Comparison of ENCODE assay signal across 9 cellular contexts in the genomic region with DNA sequence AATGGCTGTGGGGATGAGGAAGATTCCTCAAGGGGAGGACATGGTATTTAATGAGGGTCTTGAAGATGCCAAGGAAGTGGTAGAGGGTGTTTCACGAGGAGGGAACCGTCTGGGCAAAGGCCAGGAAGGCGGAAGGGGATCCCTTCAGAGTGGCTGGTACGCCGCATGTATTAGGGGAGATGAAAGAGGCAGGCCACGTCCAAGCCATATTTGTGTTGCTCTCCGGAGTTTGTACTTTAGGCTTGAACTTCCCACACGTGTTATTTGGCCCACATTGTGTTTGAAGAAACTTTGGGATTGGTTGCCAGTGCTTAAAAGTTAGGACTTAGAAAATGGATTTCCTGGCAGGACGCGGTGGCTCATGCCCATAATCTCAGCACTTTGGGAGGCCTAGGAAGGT. TPM values are rescaled to one million over a fixed set of nuclear protein-coding genes. Genes with fewer than 3 reads are reported as not detected.
DNase-seq lines count a peak whose midpoint lies in the region; ATAC-seq, FAIRE-seq and TF ChIP-seq lines count a peak whose summit lies in the region.
"Had no signal": no experiment of that assay in that cellular context is flagged by ENCODE, and none has a peak within 500 bp of the region (broad histone marks: within the 10 kb centered on the region; RNA-seq: fewer than 3 reads in every experiment).

No MANE protein-coding gene starts in this region.

- DNase-seq in heart left ventricle (no peak), cardiac septum (ENCODE audit: low spot score) (no peak), astrocyte (ENCODE audit: low read depth) (no peak), lung (ENCODE audit: low spot score) (no peak), upper lobe of right lung (no peak), D721Med (ENCODE audit: insufficient read length, low spot score) (no peak), A172 (ENCODE audit: low spot score) (no peak)

- H3K79me2 ChIP-seq in astrocyte (ENCODE audit: insufficient read depth, low read length), result peaks cover 44% of the 10 kb centered on the region

- H3K27ac Mint-ChIP-seq in astrocyte (ENCODE audit: unreplicated experiment), result peak overlapping the region; percentile 76

- no peak for ATAC-seq in heart left ventricle
- no peak for ATAC-seq in lung (ENCODE audit: insufficient read depth, low FRiP score)
- ATAC-seq in upper lobe of right lung, result no peak
- no peak for ATAC-seq in HG02852 (IDR thresholded peaks at IDR 0.05; ENCODE audit: unreplicated experiment)

- TF ChIP-seq POLR2A in heart left ventricle (IDR thresholded peaks at IDR 0.05), result no peak

- no peaks in the 10 kb centered on the region for H3K27me3 ChIP-seq in heart left ventricle
- no peaks in the 10 kb centered on the region for H3K27me3 ChIP-seq in astrocyte (ENCODE audit: insufficient read depth, low read length)
- no peaks in the 10 kb centered on the region for H3K27me3 ChIP-seq in lung (ENCODE audit: control insufficient read depth, insufficient read depth)
- H3K27me3 ChIP-seq in upper lobe of right lung, result no peaks in the 10 kb centered on the region

- H3K9ac ChIP-seq in astrocyte (ENCODE audit: low read length), result peak overlapping the region; percentile 86

- H3K4me1 Mint-ChIP-seq in astrocyte (ENCODE audit: low read depth, unreplicated experiment), result peaks cover 2% of the 10 kb centered on the region

- WGBS in heart left ventricle, 4 donors, result 57 to 68% (median 59%) methylated on average over 10 of the region's 10 CpGs
- 50 to 65% methylated on average over 10 of the region's 10 CpGs for WGBS in lung, 2 donors

- peaks cover 12% of the 10 kb centered on the region for H4K20me1 ChIP-seq in astrocyte (ENCODE audit: insufficient read depth, low read length)

- H3K36me3 Mint-ChIP-seq in astrocyte (ENCODE audit: low read depth, unreplicated experiment), result peaks cover 3% of the 10 kb centered on the region

- peak overlapping the region in 11 of 12 donors; percentile 46 to 94 (median 75) for H3K4me3 ChIP-seq in heart left ventricle
- H3K4me3 ChIP-seq in astrocyte (ENCODE audit: insufficient read depth, low read depth, low read length), result peak overlapping the region; percentile 87
- H3K4me3 ChIP-seq in lung, result no peak overlapping the region
- peak overlapping the region; percentile 78 for H3K4me3 ChIP-seq in upper lobe of right lung

- peak overlapping the region; percentile 97 for H3K4me3 Mint-ChIP-seq in astrocyte (ENCODE audit: unreplicated experiment)

- TF ChIP-seq CTCF in heart left ventricle (IDR thresholded peaks at IDR 0.05) (no peak), astrocyte (IDR thresholded peaks at IDR 0.05; ENCODE audit: insufficient read depth, low read depth, low read length) (no peak), lung (IDR thresholded peaks at IDR 0.05; ENCODE audit: control extremely low read depth, extremely low read depth) (no peak), upper lobe of right lung (IDR thresholded peaks at IDR 0.05) (no peak), D721Med (IDR thresholded peaks at IDR 0.05; ENCODE audit: insufficient read depth, missing control alignments) (no peak)

- peak overlapping the region; percentile 95 for H3K4me2 ChIP-seq in astrocyte (ENCODE audit: low read length)

- intact Hi-C loops in heart left ventricle (cut with DNase I) (loop anchor here in 2 of 10 donors (5.0 kb wide), 2 partner anchors 156 to 161 kb away; no protein-coding TSS in a partner anchor), cardiac septum (cut with DNase I) (loop anchor here (5.0 kb wide), 1 partner anchor 156 kb away; no protein-coding TSS in a partner anchor), upper lobe of right lung (cut with DNase I) (no loop called here)

- no peaks in the 10 kb centered on the region for H3K36me3 ChIP-seq in heart left ventricle
- peaks cover 2% of the 10 kb centered on the region for H3K36me3 ChIP-seq in astrocyte (ENCODE audit: insufficient read depth, low read length)
- no peaks in the 10 kb centered on the region for H3K36me3 ChIP-seq in lung (ENCODE audit: control insufficient read depth in 2 of 2, insufficient read depth in 2 of 2, low read length in 2 of 2)
- H3K36me3 ChIP-seq in upper lobe of right lung, result no peaks in the 10 kb centered on the region

- no peaks in the 10 kb centered on the region for H3K27me3 Mint-ChIP-seq in astrocyte (ENCODE audit: low read depth, unreplicated experiment)

- FAIRE-seq in astrocyte (lab: Jason Lieb, UNC), result no peak
- FAIRE-seq in D721Med (lab: Jason Lieb, UNC), result no peak

- H2AFZ ChIP-seq in astrocyte (ENCODE audit: low read depth, low read length), result peak overlapping the region; percentile 93

- H3K9me3 Mint-ChIP-seq in astrocyte (ENCODE audit: unreplicated experiment), result no peaks in the 10 kb centered on the region

- H3K27ac ChIP-seq in heart left ventricle (peak overlapping the region in 11 of 12 donors; percentile 82 to 95 (median 90)), astrocyte (ENCODE audit: low read depth, low read length) (no peak overlapping the region), lung (ENCODE audit: low read depth in 1 of 2, low read length in 1 of 2) (peak overlapping the region; percentile 88 to 95), upper lobe of right lung (peak overlapping the region; percentile 85)

- H3K4me1 ChIP-seq in heart left ventricle, result peaks cover 0 to 22% (median 7%) of the 10 kb centered on the region in 12 donors
- H3K4me1 ChIP-seq in astrocyte (ENCODE audit: insufficient read depth, low read length), result peaks cover 6% of the 10 kb centered on the region
- H3K4me1 ChIP-seq in lung (ENCODE audit: control insufficient read depth in 2 of 2, insufficient read depth in 2 of 2, low read length in 2 of 2), result peaks cover 4 to 7% of the 10 kb centered on the region in 2 donors
- peaks cover 11% of the 10 kb centered on the region for H3K4me1 ChIP-seq in upper lobe of right lung

- no peaks in the 10 kb centered on the region for H3K9me3 ChIP-seq in heart left ventricle
- H3K9me3 ChIP-seq in astrocyte (ENCODE audit: insufficient read depth, low read depth, low read length), result no peaks in the 10 kb centered on the region
- no peaks in the 10 kb centered on the region for H3K9me3 ChIP-seq in lung (ENCODE audit: control insufficient read depth in 2 of 2, insufficient read depth in 1 of 2, low read length in 1 of 2)
- no peaks in the 10 kb centered on the region for H3K9me3 ChIP-seq in upper lobe of right lung

RNA-seq across cellular contexts. Expression of a gene that starts 1.2 kb away (rescaled TPM):
- total RNA-seq in heart left ventricle, result 10 to 100 TPM; 16.9 to 40.2 (median 30.0) TPM
- 10 to 100 TPM; 14.8 to 16.9 TPM for polyA plus RNA-seq in heart left ventricle
- total RNA-seq in cardiac septum, result 22.9 TPM
- total RNA-seq in astrocyte, result 18.8 and 22.7 TPM in 2 replicates
- total RNA-seq in lung, result 10 to 100 TPM in 1 of 2 donors, 1 to 10 TPM in 1; 3.6 to 13.5 TPM
- polyA plus RNA-seq in lung, result 10 to 100 TPM in 1 of 2 donors, 1 to 10 TPM in 1; 8.7 to 12.5 TPM
- total RNA-seq in upper lobe of right lung, result 12.4 TPM
- 12.6 and 15.7 TPM in 2 replicates for total RNA-seq in A172 (2014; rRNA removed; shearing (Covaris generic))

RNA-seq across cellular contexts. Expression of a gene that starts 22.9 kb away (rescaled TPM):
- total RNA-seq in heart left ventricle (not detected), cardiac septum (not detected), astrocyte (not detected in 2 replicates), lung (not detected), upper lobe of right lung (not detected)
- polyA plus RNA-seq in heart left ventricle (not detected), lung (not detected)
- total RNA-seq in A172 (2014; rRNA removed; shearing (Covaris generic)), result not detected in 2 replicates
- total RNA-seq: dermis microvascular lymphatic vessel endothelial cell had no signal
